1 cellular context compared by ENCODE assay signal in genomic region chr14:103122578-103123127, GRCh38.
TF ChIP-seq lines count a peak whose summit lies in the region.

No MANE protein-coding gene starts in this region.

TF ChIP-seq in K562, 482 proteins besides CTCF, POLR2A, EP300 and RAD21:
- no peak for TF ChIP-seq ATF1 (CRISPR knock-in tag; IDR thresholded peaks at IDR 0.05)
- peak; percentile 50 for TF ChIP-seq ATF1 (tag; IDR thresholded peaks at IDR 0.05)
- peak; percentile 59; the same call in 1 of the 2 replicates for TF ChIP-seq MGA (IDR thresholded peaks at IDR 0.05)
- TF ChIP-seq NR2C2 (CRISPR knock-in tag; IDR thresholded peaks at IDR 0.05) = no peak
- peak; percentile 8 for TF ChIP-seq NR2C2 (tag; IDR thresholded peaks at IDR 0.05)
- TF ChIP-seq ZBTB17 (CRISPR knock-in tag; IDR thresholded peaks at IDR 0.05) = peak; percentile 49; the same call in 1 of the 2 replicates
- 0 out of 4 replicates have a peak, but pooled peaks of 1 of the 2 experiments have one; percentile 49 for TF ChIP-seq SIN3A (IDR thresholded peaks at IDR 0.05; ENCODE audit: borderline replicate concordance in 2 of 2, control insufficient read depth in 1 of 2, low read depth in 2 of 2, low read length in 2 of 2)
- no peak for TF ChIP-seq BRCA1 (IDR thresholded peaks at IDR 0.05)
- 0 out of 2 replicates have a peak, but pooled peaks have one; percentile 9 for TF ChIP-seq BRCA1 (CRISPR knock-in tag; IDR thresholded peaks at IDR 0.05)
- peak; percentile 48 for TF ChIP-seq NFIC (IDR thresholded peaks at IDR 0.05)
- TF ChIP-seq GMEB1 (CRISPR knock-in tag; IDR thresholded peaks at IDR 0.05) = peak; percentile 31
- no peak for TF ChIP-seq ARNT (IDR thresholded peaks at IDR 0.05)
- TF ChIP-seq ARID4B (CRISPR knock-in tag; IDR thresholded peaks at IDR 0.05) = 0 out of 2 replicates have a peak, but pooled peaks have one; percentile 12
- 0 out of 2 replicates have a peak, but pooled peaks have one; percentile 10 for TF ChIP-seq NCOA1 (IDR thresholded peaks at IDR 0.05; ENCODE audit: low read depth)
- peak; percentile 26 for TF ChIP-seq RBBP5 (IDR thresholded peaks at IDR 0.05; ENCODE audit: borderline replicate concordance, insufficient read depth, low read length, poor library complexity, severe bottlenecking)
- no peak for TF ChIP-seq TCF15 (CRISPR knock-in tag; IDR thresholded peaks at IDR 0.05)
- peak; percentile 51; the same call in 1 of the 2 replicates for TF ChIP-seq ZBTB7A (IDR thresholded peaks at IDR 0.05; ENCODE audit: borderline replicate concordance, control insufficient read depth, low read depth, low read length)
- no peak for TF ChIP-seq NEUROD1 (IDR thresholded peaks at IDR 0.05; ENCODE audit: borderline replicate concordance, low read depth, low read length, partially characterized antibody)
